Comparison of ENCODE assay signal across 18 cellular contexts in the genomic region with DNA sequence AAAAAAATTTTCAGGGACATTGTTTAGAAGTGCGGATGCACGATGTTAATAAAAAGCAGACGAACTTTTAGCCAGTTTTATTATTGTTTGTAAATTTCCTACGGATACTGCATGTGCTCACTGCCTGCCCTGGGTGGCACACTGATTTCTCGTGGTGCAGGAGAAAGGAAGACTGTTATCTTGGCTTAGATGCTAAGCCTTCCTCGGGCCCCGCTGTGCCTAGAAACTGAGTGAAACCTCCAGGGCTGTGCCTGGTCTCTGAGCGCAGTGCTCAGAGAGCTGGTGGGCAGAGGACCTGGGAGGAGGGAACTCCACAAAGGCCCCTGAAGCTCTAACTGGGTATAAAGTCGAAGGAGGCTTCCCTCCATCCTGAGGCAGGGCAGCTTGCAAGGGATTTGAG.
"Had no signal": no experiment of that assay in that cellular context is flagged by ENCODE, and none has a peak within 500 bp of the region (broad histone marks: within the 10 kb centered on the region; RNA-seq: fewer than 3 reads in every experiment).

No MANE protein-coding gene starts in this region.

- H3K36me3 ChIP-seq: colonic mucosa, heart right ventricle, left ventricle myocardium inferior, right atrium auricular region, tibial artery, upper lobe of left lung, uterus had no signal

- H3K4me1 ChIP-seq: colonic mucosa, upper lobe of left lung, uterus had no signal

- DNase-seq: dermis blood vessel endothelial cell; effector CD4-positive, alpha-beta T cell; heart right ventricle; kidney; left cardiac atrium; left ventricle myocardium inferior; naive thymus-derived CD4-positive, alpha-beta T cell; nephron progenitor cell; stimulated activated CD4-positive, alpha-beta T cell treated with anti-CD3 and anti-CD28 coated beads, Interleukin-2, amount 100 ng/mL, for 48 hours; stimulated activated naive CD8-positive, alpha-beta T cell treated with anti-CD3 and anti-CD28 coated beads, Interleukin-15, Interleukin-2, amounts not matched to agents 100 U/mL and 50 U/mL, for 24 hours; upper lobe of left lung; uterus had no signal

- H3K9me3 ChIP-seq: colonic mucosa, left ventricle myocardium inferior, right atrium auricular region, upper lobe of left lung, uterus had no signal

- H3K27ac ChIP-seq: colonic mucosa, heart right ventricle, left ventricle myocardium inferior, right atrium auricular region, tibial artery, upper lobe of left lung, uterus had no signal

- FAIRE-seq: frontal cortex, kidney, small intestine had no signal

- H3K4me3 ChIP-seq: colonic mucosa, heart right ventricle, left ventricle myocardium inferior, lung, right atrium auricular region, tibial artery, upper lobe of left lung, uterus had no signal

- ATAC-seq: heart right ventricle; left cardiac atrium; naive thymus-derived CD4-positive, alpha-beta T cell; stimulated activated naive CD8-positive, alpha-beta T cell treated with anti-CD3 and anti-CD28 coated beads, Interleukin-15, Interleukin-2, amounts not matched to agents 100 U/mL and 50 U/mL, for 24 hours had no signal

- H3K27me3 ChIP-seq: colonic mucosa, right atrium auricular region, upper lobe of left lung, uterus had no signal
